Comparison of ENCODE assay signal across 16 cellular contexts in genomic region chr2:143949121-143949848, GRCh38.
DNase-seq lines count a peak whose midpoint lies in the region; ATAC-seq and TF ChIP-seq lines count a peak whose summit lies in the region.
"Had no signal": no experiment of that assay in that cellular context is flagged by ENCODE, and none has a peak within 500 bp of the region (broad histone marks: within the 10 kb centered on the region; RNA-seq: fewer than 3 reads in every experiment).

No MANE protein-coding gene starts in this region.

- no peak for TF ChIP-seq POLR2A in gastroesophageal sphincter (IDR thresholded peaks at IDR 0.05)

- TF ChIP-seq CTCF in lower lobe of right lung (IDR thresholded peaks at IDR 0.05) (no peak), gastroesophageal sphincter (IDR thresholded peaks at IDR 0.05) (no peak)

- intact Hi-C loops in lower lobe of right lung (cut with DNase I): no loop called here

- no peak overlapping the region for H3K9ac ChIP-seq in SK-N-MC (ENCODE audit: insufficient read length)

- 69 to 70% methylated on average over 3 of the region's 3 CpGs for WGBS in gastroesophageal sphincter (ENCODE audit: low coverage in 1 of 2), 2 donors

- peak overlapping the region; percentile 38; the same call in 1 of the 2 replicates for H3K27ac ChIP-seq in SK-N-MC
- peak overlapping the region; percentile 8 for H3K27ac ChIP-seq in lower lobe of right lung
- no peak overlapping the region for H3K27ac ChIP-seq in gastroesophageal sphincter
- H3K27ac ChIP-seq: PC-9 had no signal

- H3K4me1 ChIP-seq in lower lobe of right lung: peaks cover 3% of the 10 kb centered on the region
- H3K4me1 ChIP-seq in gastroesophageal sphincter: peaks cover 0 to 15% (median 0%) of the 10 kb centered on the region in 3 donors

- no peak for DNase-seq in SK-N-MC (ENCODE audit: low read depth, low spot score)
- DNase-seq in lower lobe of right lung: no peak
- no peak for DNase-seq in D341Med (ENCODE audit: low spot score)
- no peak for DNase-seq in HuH-7.5 (ENCODE audit: low spot score)
- DNase-seq in H7: no peak
- DNase-seq: activated CD4-positive, alpha-beta T cell treated with anti-CD3 and anti-CD28 coated beads for 1 hour; activated naive CD8-positive, alpha-beta T cell treated with anti-CD3 and anti-CD28 coated beads for 36 hours; activated T-cell treated with anti-CD3 and anti-CD28 coated beads for 4 hours; NCI-H1417; NCI-H446; PC-9; T-cell had no signal

- H3K27me3 ChIP-seq in lower lobe of right lung (ENCODE audit: low read depth) (no peaks in the 10 kb centered on the region), gastroesophageal sphincter (no peaks in the 10 kb centered on the region), H7 (ENCODE audit: control insufficient read depth, insufficient read depth, low read length) (no peaks in the 10 kb centered on the region)

- no peaks in the 10 kb centered on the region for H3K36me3 ChIP-seq in SK-N-MC (ENCODE audit: insufficient read depth, low read length)
- H3K36me3 ChIP-seq in lower lobe of right lung: peaks cover 4% of the 10 kb centered on the region
- peaks cover 0 to 10% of the 10 kb centered on the region in 2 donors for H3K36me3 ChIP-seq in gastroesophageal sphincter
- H3K36me3 ChIP-seq in H7 (replicated peaks; ENCODE audit: control insufficient read depth, insufficient read depth, low read length): no peaks in the 10 kb centered on the region

- no peaks in the 10 kb centered on the region for H3K9me3 ChIP-seq in SK-N-MC (ENCODE audit: low read depth, low read length)
- H3K9me3 ChIP-seq in lower lobe of right lung: no peaks in the 10 kb centered on the region
- H3K9me3 ChIP-seq in gastroesophageal sphincter: no peaks in the 10 kb centered on the region

- H3K4me3 ChIP-seq in SK-N-MC: 0 out of 2 replicates have a peak overlapping the region, but pooled peaks have one; percentile 3
- H3K4me3 ChIP-seq in lower lobe of right lung: no peak overlapping the region
- no peak overlapping the region for H3K4me3 ChIP-seq in gastroesophageal sphincter
- H3K4me3 ChIP-seq in H7 (ENCODE audit: insufficient read depth, low read depth, low read length): no peak overlapping the region
- H3K4me3 ChIP-seq: PC-9 had no signal

- ATAC-seq in GM18511 (IDR thresholded peaks at IDR 0.05; ENCODE audit: unreplicated experiment) (peak; percentile 80), HG02610 (IDR thresholded peaks at IDR 0.05; ENCODE audit: unreplicated experiment) (peak; percentile 61), lower lobe of right lung (no peak), gastroesophageal sphincter (no peak)
- ATAC-seq: esophagus mucosa, T-cell had no signal

- no peak for TF ChIP-seq EP300 in gastroesophageal sphincter (IDR thresholded peaks at IDR 0.05)

Comparison
In these comparisons a context has a peak if more than half of its experiments do, and no peak if none do; other contexts are left out.
1. ATAC-seq: peak in GM18511 (single experiment) and HG02610 (single experiment); none in lower lobe of right lung (0 of 2) and gastroesophageal sphincter (single experiment).
2. H3K27ac ChIP-seq: peak in SK-N-MC (single experiment) and lower lobe of right lung (single experiment); none in gastroesophageal sphincter (0 of 4).